10 cellular contexts compared by ENCODE assay signal in genomic region chr19:43264336-43264735, GRCh38. TPM values are rescaled to one million over a fixed set of nuclear protein-coding genes. Genes with fewer than 3 reads are reported as not detected.
"Had no signal": no experiment of that assay in that cellular context is flagged by ENCODE, and none has a peak within 500 bp of the region (broad histone marks: within the 10 kb centered on the region; RNA-seq: fewer than 3 reads in every experiment).

No MANE protein-coding gene starts in this region.

RNA-seq across cellular contexts. Expression of gene PSG9, which starts 5.0 kb away (rescaled TPM):
- total RNA-seq: activated CD4-positive, alpha-beta T cell treated with anti-CD3 and anti-CD28 coated beads, Interleukin-2, amount 10 ng/mL, durations not matched to agents 7 days and 5 days; activated CD8-positive, alpha-beta T cell treated with anti-CD3 and anti-CD28 coated beads, Interleukin-2, amount 10 ng/mL, durations not matched to agents 7 days and 5 days; activated naive CD8-positive, alpha-beta T cell treated with anti-CD3 and anti-CD28 coated beads, Interleukin-2, amount 10 ng/mL, durations not matched to agents 7 days and 5 days; activated T-helper 2 cell treated with anti-CD3 and anti-CD28 coated beads, Interferon-gamma antibody, Interleukin-2, Interleukin-4, amounts not matched to agents 10 μg/mL and 5 μg/mL and 100 μg/mL, durations not matched to agents 14 hours and 24 hours and 36 hours; esophagus muscularis mucosa; left lobe of liver; lung; sigmoid colon; spleen; upper lobe of left lung had no signal
- polyA plus RNA-seq: lung, sigmoid colon, spleen had no signal

RNA-seq across cellular contexts. Expression of gene PSG4, which starts 58.9 kb away (rescaled TPM):
- total RNA-seq: activated CD4-positive, alpha-beta T cell treated with anti-CD3 and anti-CD28 coated beads, Interleukin-2, amount 10 ng/mL, durations not matched to agents 7 days and 5 days; activated CD8-positive, alpha-beta T cell treated with anti-CD3 and anti-CD28 coated beads, Interleukin-2, amount 10 ng/mL, durations not matched to agents 7 days and 5 days; activated naive CD8-positive, alpha-beta T cell treated with anti-CD3 and anti-CD28 coated beads, Interleukin-2, amount 10 ng/mL, durations not matched to agents 7 days and 5 days; activated T-helper 2 cell treated with anti-CD3 and anti-CD28 coated beads, Interferon-gamma antibody, Interleukin-2, Interleukin-4, amounts not matched to agents 10 μg/mL and 5 μg/mL and 100 μg/mL, durations not matched to agents 14 hours and 24 hours and 36 hours; left lobe of liver; lung; sigmoid colon; spleen; upper lobe of left lung had no signal
- polyA plus RNA-seq: lung, sigmoid colon, spleen had no signal
